Comparison of ENCODE assay signal across 17 cellular contexts in genomic region chr15:27696530-27696929, GRCh38.
DNase-seq lines count a peak whose midpoint lies in the region; ATAC-seq and TF ChIP-seq lines count a peak whose summit lies in the region.
"Had no signal": no experiment of that assay in that cellular context is flagged by ENCODE, and none has a peak within 500 bp of the region (broad histone marks: within the 10 kb centered on the region; RNA-seq: fewer than 3 reads in every experiment).

No MANE protein-coding gene starts in this region.

- no CpG with 5 or more reads among the region's 4 CpGs for WGBS in trophoblast cell (ENCODE audit: extremely low coverage, insufficient coverage, insufficient read length)
- 96% methylated on average over 4 of the region's 4 CpGs for WGBS in mesenchymal stem cell

- H3K4me2 ChIP-seq in trophoblast cell (ENCODE audit: low read length) (no peak overlapping the region), mesenchymal stem cell (ENCODE audit: low read length, poor library complexity, severe bottlenecking) (no peak overlapping the region)
- H3K4me2 ChIP-seq: BLaER1 had no signal

- H3K36me3 ChIP-seq in right atrium auricular region = no peaks in the 10 kb centered on the region
- H3K36me3 ChIP-seq in trophoblast cell (ENCODE audit: control insufficient read depth in 1 of 2, insufficient read depth in 2 of 2, low read length in 2 of 2) = no peaks in the 10 kb centered on the region
- no peaks in the 10 kb centered on the region for H3K36me3 ChIP-seq in mesenchymal stem cell (ENCODE audit: control insufficient read depth in 1 of 2, insufficient read depth in 2 of 2, low read depth in 1 of 2, low read length in 2 of 2)
- H3K36me3 ChIP-seq: BLaER1 had no signal

- no peaks in the 10 kb centered on the region for H3K79me2 ChIP-seq in trophoblast cell (ENCODE audit: control insufficient read depth, insufficient read depth, low read length, poor library complexity)

- no peaks in the 10 kb centered on the region for H3K9me3 ChIP-seq in right atrium auricular region
- peaks cover 6% of the 10 kb centered on the region for H3K9me3 ChIP-seq in trophoblast cell (ENCODE audit: insufficient read depth, low read depth, low read length)
- H3K9me3 ChIP-seq in mesenchymal stem cell (ENCODE audit: control insufficient read depth, low read length) = no peaks in the 10 kb centered on the region
- H3K9me3 ChIP-seq: BLaER1 had no signal

- no peak overlapping the region for H2AFZ ChIP-seq in trophoblast cell (ENCODE audit: insufficient read depth, low read length, poor library complexity)
- no peak overlapping the region for H2AFZ ChIP-seq in mesenchymal stem cell (ENCODE audit: low read depth, low read length)

- peak overlapping the region; percentile 42 for H2BK12ac ChIP-seq in trophoblast cell (ENCODE audit: low read length)
- H2BK12ac ChIP-seq in mesenchymal stem cell (ENCODE audit: low read length in 2 of 2) = no peak overlapping the region

- no peak overlapping the region for H3K4ac ChIP-seq in trophoblast cell (ENCODE audit: low read depth, low read length)
- no peak overlapping the region for H3K4ac ChIP-seq in mesenchymal stem cell (ENCODE audit: low read depth in 1 of 2, low read length in 2 of 2)

- ATAC-seq in left cardiac atrium = peak; percentile 40 to 79
- ATAC-seq: HCT116 had no signal

- H3K79me1 ChIP-seq in trophoblast cell (ENCODE audit: low read length) = peaks cover 9% of the 10 kb centered on the region
- H3K79me1 ChIP-seq in mesenchymal stem cell (replicated peaks; ENCODE audit: low read length, poor library complexity, severe bottlenecking) = no peaks in the 10 kb centered on the region

- no peak for TF ChIP-seq CTCF in right atrium auricular region (IDR thresholded peaks at IDR 0.05)

- DNase-seq in NCI-H1417 (lab: John Stamatoyannopoulos, UW) (peak in 2 of 3 experiments; percentile 2 to 22), NCI-H1417 treated with DMSO at 0.1 percent for 48 hours (lab: John Stamatoyannopoulos, UW) (no peak), left cardiac atrium (no peak), right atrium auricular region (ENCODE audit: low spot score) (no peak), NCI-H2029 treated with DMSO at 0.1 percent for 48 hours (lab: John Stamatoyannopoulos, UW) (peak; percentile 35), trophoblast cell (no peak), NCI-H2107 (lab: John Stamatoyannopoulos, UW) (no peak), mesenchymal stem cell (no peak)
- DNase-seq: 8988T; AML-193; Caco-2; CD8-positive, alpha-beta memory T cell; EL; GDM1 had no signal

- H2BK5ac ChIP-seq in trophoblast cell (ENCODE audit: low read depth, low read length, poor library complexity) = no peak overlapping the region
- H2BK5ac ChIP-seq in mesenchymal stem cell (ENCODE audit: low read depth, low read length, poor library complexity, severe bottlenecking) = no peak overlapping the region

- no peak overlapping the region for H4K12ac ChIP-seq in trophoblast cell (ENCODE audit: low read depth, low read length)

- H3K4me1 ChIP-seq in right atrium auricular region (peaks cover 0 to 18% of the 10 kb centered on the region in 2 donors), trophoblast cell (ENCODE audit: control insufficient read depth in 1 of 2, insufficient read depth in 2 of 2, low read length in 2 of 2) (peaks cover 0 to 2% of the 10 kb centered on the region in 2 experiments), mesenchymal stem cell (ENCODE audit: control insufficient read depth, insufficient read depth, low read depth, low read length) (no peaks in the 10 kb centered on the region)
- H3K4me1 ChIP-seq: BLaER1, Caco-2 had no signal

- no peak overlapping the region for H2BK15ac ChIP-seq in mesenchymal stem cell (ENCODE audit: low read depth, poor library complexity, severe bottlenecking)

- H3K27ac ChIP-seq in right atrium auricular region (peak overlapping the region in 1 of 2 donors; percentile 15), trophoblast cell (ENCODE audit: low read depth, low read length) (no peak overlapping the region), mesenchymal stem cell (ENCODE audit: low read length, poor library complexity, severe bottlenecking) (no peak overlapping the region)
- H3K27ac ChIP-seq: BLaER1, HL-60 had no signal

- H3K4me3 ChIP-seq in right atrium auricular region (no peak overlapping the region), trophoblast cell (ENCODE audit: low read depth, low read length) (no peak overlapping the region), mesenchymal stem cell (ENCODE audit: insufficient read depth in 1 of 2, low read depth in 1 of 2, low read length in 2 of 2) (no peak overlapping the region)
- H3K4me3 ChIP-seq: BLaER1 had no signal

- no peaks in the 10 kb centered on the region for H3K27me3 ChIP-seq in right atrium auricular region
- no peaks in the 10 kb centered on the region for H3K27me3 ChIP-seq in trophoblast cell (ENCODE audit: insufficient read depth, low read length)
- H3K27me3 ChIP-seq in mesenchymal stem cell (ENCODE audit: control insufficient read depth in 1 of 2, insufficient read depth in 1 of 2, low read length in 2 of 2) = peaks cover 0 to 3% of the 10 kb centered on the region in 2 experiments
- H3K27me3 ChIP-seq: BLaER1 had no signal

- H3K18ac ChIP-seq in trophoblast cell (ENCODE audit: low read length) (no peak overlapping the region), mesenchymal stem cell (ENCODE audit: low read depth in 1 of 2, low read length in 2 of 2) (no peak overlapping the region)

- H2BK120ac ChIP-seq in trophoblast cell (ENCODE audit: insufficient read depth, low read length, poor library complexity) = no peak overlapping the region
- no peak overlapping the region for H2BK120ac ChIP-seq in mesenchymal stem cell (ENCODE audit: low read depth, low read length)

- H3K14ac ChIP-seq in trophoblast cell (ENCODE audit: low read length) (no peak overlapping the region), mesenchymal stem cell (ENCODE audit: low read length in 2 of 2) (no peak overlapping the region)

- intact Hi-C loops in left cardiac atrium (cut with DNase I) = no loop called here

- peak overlapping the region; percentile 73 for H2AK5ac ChIP-seq in trophoblast cell (ENCODE audit: low read length)
- H2AK5ac ChIP-seq in mesenchymal stem cell (ENCODE audit: low read length, severe bottlenecking) = no peak overlapping the region

- peak overlapping the region; percentile 3 for H4K91ac ChIP-seq in trophoblast cell (ENCODE audit: low read depth, low read length)
- H4K91ac ChIP-seq in mesenchymal stem cell (ENCODE audit: low read length) = no peak overlapping the region

- H3K23ac ChIP-seq in trophoblast cell (ENCODE audit: low read length) (no peak overlapping the region), mesenchymal stem cell (ENCODE audit: low read length in 2 of 2) (no peak overlapping the region)

- H3K9ac ChIP-seq in trophoblast cell (ENCODE audit: low read length) (no peak overlapping the region), mesenchymal stem cell (ENCODE audit: low read length) (no peak overlapping the region)
- H3K9ac ChIP-seq: BLaER1 had no signal

- no peak overlapping the region for H4K8ac ChIP-seq in trophoblast cell (ENCODE audit: low read depth, low read length)
- H4K8ac ChIP-seq in mesenchymal stem cell (ENCODE audit: low read length) = no peak overlapping the region

Comparison
In these comparisons a context has a peak if more than half of its experiments do, and no peak if none do; other contexts are left out.
1. DNase-seq: peak in NCI-H1417 (2 of 3) and NCI-H2029 treated with DMSO at 0.1 percent for 48 hours (single experiment); none in NCI-H1417 treated with DMSO at 0.1 percent for 48 hours (single experiment), left cardiac atrium (single experiment), right atrium auricular region (single experiment), trophoblast cell (0 of 2), NCI-H2107 (single experiment) and mesenchymal stem cell (single experiment).